In the genomic region with DNA sequence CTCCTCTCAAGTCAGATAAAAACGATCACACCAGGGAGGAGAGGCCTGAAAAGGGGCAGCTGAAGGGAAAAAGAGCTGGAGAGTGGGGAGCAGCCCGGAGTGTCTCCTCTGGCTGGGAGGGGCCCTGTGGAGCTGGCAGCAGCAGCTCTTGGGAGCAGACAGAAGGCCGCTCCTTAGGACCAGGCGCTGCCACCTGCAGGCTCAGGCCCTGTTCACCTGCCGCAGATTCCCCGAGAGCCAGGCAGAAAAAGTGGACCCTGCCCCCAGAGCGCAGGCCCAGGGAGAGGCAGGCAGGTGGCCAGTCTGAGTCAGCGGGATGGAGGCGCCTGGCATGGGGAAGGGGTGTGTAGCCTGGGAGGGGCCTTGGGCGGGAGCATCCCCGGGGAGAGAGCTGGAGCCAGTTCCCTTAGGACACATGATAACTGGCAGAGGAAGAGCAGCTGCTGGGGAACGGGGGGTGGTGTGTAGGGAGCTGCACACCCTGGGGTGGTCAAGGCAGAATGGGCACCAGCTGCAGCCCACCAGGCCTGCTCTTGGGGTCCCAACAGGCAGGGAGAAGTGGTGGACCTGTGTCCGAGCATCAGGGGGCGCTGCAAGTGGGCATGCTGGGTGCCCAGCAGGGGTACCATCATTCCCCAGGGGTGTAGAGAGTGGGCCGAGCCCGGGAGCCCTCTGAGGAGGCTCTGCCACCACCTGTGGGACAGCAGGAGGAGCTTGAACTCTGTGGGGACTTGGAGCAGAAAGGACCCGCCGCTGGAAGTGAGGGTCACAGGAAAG, we compare ENCODE assay signal across 10 cellular contexts.
DNase-seq lines count a peak whose midpoint lies in the region; ATAC-seq and TF ChIP-seq lines count a peak whose summit lies in the region.
"Had no signal": no experiment of that assay in that cellular context is flagged by ENCODE, and none has a peak within 500 bp of the region (broad histone marks: within the 10 kb centered on the region; RNA-seq: fewer than 3 reads in every experiment).

No MANE protein-coding gene starts in this region.

- no peak overlapping the region for H3K27ac Mint-ChIP-seq in Calu3 (ENCODE audit: unreplicated experiment)

- peak; percentile 80 for DNase-seq in Calu3
- DNase-seq in NCI-H2107 (lab: John Stamatoyannopoulos, UW) = peak; percentile 94
- peak; percentile 57 for DNase-seq in cerebellar cortex (ENCODE audit: low spot score)
- peak; percentile 82 for DNase-seq in myocyte (ENCODE audit: low read depth)
- no peak for DNase-seq in brain microvascular endothelial cell
- DNase-seq in effector CD8-positive, alpha-beta T cell (lab: John Stamatoyannopoulos, UW) = no peak
- DNase-seq in activated CD4-positive, alpha-beta T cell treated with anti-CD3 and anti-CD28 coated beads, Interleukin-2, amount 50 U/mL, for 48 hours = no peak
- DNase-seq: DND-41 had no signal

- no peak for ATAC-seq in HG03520 (IDR thresholded peaks at IDR 0.05; ENCODE audit: unreplicated experiment)

- in situ Hi-C loops in brain microvascular endothelial cell (cut with HindIII; ENCODE audit: low pct_ligation_motif_present, low sequenced_read_pairs) = no loop called here

- intact Hi-C loops in Calu3 (cut with micrococcal nuclease; ENCODE audit: unreplicated experiment) = no loop called here

- no peak overlapping the region for H3K4me3 ChIP-seq in brain microvascular endothelial cell (ENCODE audit: low read depth, low read length)
- H3K4me3 ChIP-seq: skin epidermis had no signal

- CTCF ChIA-PET in Calu3 (lab: Charles Lee) = interaction anchor here (1.1 to 1.5 kb wide), 3 partner anchors 46 to 64 kb away, joined by 3 read pairs; no protein-coding TSS in a partner anchor

- no TSS peak for BruUV-seq in Calu3 (replicated peaks; lab: Mats Ljungman, UMichigan)

- H3K27me3 ChIP-seq in brain microvascular endothelial cell (replicated peaks) = no peaks in the 10 kb centered on the region

- TF ChIP-seq CTCF in Calu3 (IDR thresholded peaks at IDR 0.05; ENCODE audit: unreplicated experiment) (no peak), brain microvascular endothelial cell (IDR thresholded peaks at IDR 0.05; ENCODE audit: low read depth, low read length, missing control alignments) (no peak)

- H3K27me3 Mint-ChIP-seq in Calu3 (ENCODE audit: unreplicated experiment) = no peaks in the 10 kb centered on the region

- no peaks in the 10 kb centered on the region for H3K9me3 Mint-ChIP-seq in Calu3 (ENCODE audit: low read depth, unreplicated experiment)

- no peak overlapping the region for H3K27ac ChIP-seq in brain microvascular endothelial cell

- no peaks in the 10 kb centered on the region for H3K36me3 ChIP-seq in brain microvascular endothelial cell (replicated peaks)

- no peak overlapping the region for H3K4me3 Mint-ChIP-seq in Calu3 (ENCODE audit: low read depth, unreplicated experiment)

- peaks cover 27% of the 10 kb centered on the region for H3K4me1 Mint-ChIP-seq in Calu3 (ENCODE audit: low read depth, unreplicated experiment)

- H3K36me3 Mint-ChIP-seq in Calu3 (ENCODE audit: insufficient read depth, unreplicated experiment) = peaks cover 5% of the 10 kb centered on the region

Comparison
In these comparisons a context has a peak if more than half of its experiments do, and no peak if none do; other contexts are left out.
1. DNase-seq: peak in Calu3 (single experiment), NCI-H2107 (single experiment), cerebellar cortex (single experiment) and myocyte (single experiment); none in brain microvascular endothelial cell (single experiment), effector CD8-positive, alpha-beta T cell (single experiment) and activated CD4-positive, alpha-beta T cell treated with anti-CD3 and anti-CD28 coated beads, Interleukin-2, amount 50 U/mL, for 48 hours (0 of 2).